ENCODE assay signal across 21 cellular contexts in genomic region chr5:155953335-155953734, GRCh38.
DNase-seq lines count a peak whose midpoint lies in the region; ATAC-seq and TF ChIP-seq lines count a peak whose summit lies in the region.
"Had no signal": no experiment of that assay in that cellular context is flagged by ENCODE, and none has a peak within 500 bp of the region (broad histone marks: within the 10 kb centered on the region; RNA-seq: fewer than 3 reads in every experiment).

No MANE protein-coding gene starts in this region.

- POLR2A ChIA-PET in WTC11 (lab: Charles Lee) (no interaction called here), MCF 10A (lab: Yijun Ruan, JAX) (no interaction called here)
- POLR2A ChIA-PET in CD4-positive, alpha-beta T cell (lab: Charles Lee), result no interaction called here

- H3K27me3 ChIP-seq in right atrium auricular region (no peaks in the 10 kb centered on the region), heart left ventricle (no peaks in the 10 kb centered on the region)
- H3K27me3 ChIP-seq in CD4-positive, alpha-beta T cell (ENCODE audit: control insufficient read depth, insufficient read depth, low read length), result no peaks in the 10 kb centered on the region
- H3K27me3 ChIP-seq: gastrocnemius medialis, tibial artery had no signal

- intact Hi-C loops in Right ventricle myocardium superior (cut with DNase I), result no loop called here
- intact Hi-C loops in heart left ventricle (cut with DNase I), result loop anchor here in 3 of 10 donors (5.0 to 10.0 kb wide), 3 partner anchors 371 to 864 kb away; partner anchors contain the start of gene SGCD (in 2 of the 3)
- intact Hi-C loops in CD4-positive, alpha-beta T cell (cut with DNase I, micrococcal nuclease), result no loop called here
- intact Hi-C loops in MCF 10A (cut with micrococcal nuclease), result no loop called here

- TF ChIP-seq POLR2A in heart left ventricle (IDR thresholded peaks at IDR 0.05), result no peak

- no TSS peak for BruUV-seq in MCF 10A (replicated peaks; lab: Mats Ljungman, UMichigan)

- no peak for DNase-seq in Right ventricle myocardium superior
- DNase-seq in right atrium auricular region (ENCODE audit: low spot score), result no peak
- DNase-seq in heart left ventricle, result peak in 2 of 5 donors; percentile 36 to 64
- no peak for DNase-seq in WTC11 (ENCODE audit: low spot score)
- no peak for DNase-seq in CD4-positive, alpha-beta T cell
- DNase-seq in MCF 10A (ENCODE audit: unreplicated experiment), result no peak
- DNase-seq: activated naive CD4-positive, alpha-beta T cell; anterior cingulate cortex; COR-L47; erythroblast; gastrocnemius medialis; mesenchymal stem cell; NCI-H774; posterior cingulate gyrus; SHP77 treated with DMSO at 0.1 percent for 48 hours; stimulated activated CD4-positive, alpha-beta T cell treated with anti-CD3 and anti-CD28 coated beads, Interleukin-2, amount 100 ng/mL, for 24 hours; stimulated activated naive CD4-positive, alpha-beta T cell; tibial artery had no signal

- 27 to 62% (median 42%) methylated on average over 1 of the region's 1 CpG for WGBS in heart left ventricle, 4 donors

- TF ChIP-seq CTCF in right atrium auricular region (IDR thresholded peaks at IDR 0.05), result no peak
- no peak for TF ChIP-seq CTCF in heart left ventricle (IDR thresholded peaks at IDR 0.05)
- no peak for TF ChIP-seq CTCF in WTC11 (IDR thresholded peaks at IDR 0.05)
- TF ChIP-seq CTCF in CD4-positive, alpha-beta T cell (IDR thresholded peaks at IDR 0.05), result no peak
- no peak for TF ChIP-seq CTCF in MCF 10A (IDR thresholded peaks at IDR 0.05; ENCODE audit: unreplicated experiment)

- H3K9me3 Mint-ChIP-seq in WTC11 (no peaks in the 10 kb centered on the region), MCF 10A (ENCODE audit: unreplicated experiment) (no peaks in the 10 kb centered on the region)
- no peaks in the 10 kb centered on the region for H3K9me3 Mint-ChIP-seq in CD4-positive, alpha-beta T cell
- H3K9me3 Mint-ChIP-seq: natural killer cell treated with Interleukin-12 subunit alpha and Interleukin-12 subunit beta and Interleukin-15 and Interleukin-18, amount 100 ng/mL, for 72 hours had no signal

- H3K4me1 Mint-ChIP-seq in WTC11 (peaks cover 30% of the 10 kb centered on the region), MCF 10A (ENCODE audit: insufficient read depth, unreplicated experiment) (no peaks in the 10 kb centered on the region)
- no peaks in the 10 kb centered on the region for H3K4me1 Mint-ChIP-seq in CD4-positive, alpha-beta T cell (ENCODE audit: low read depth)

- no peak overlapping the region for H3K4me3 ChIP-seq in right atrium auricular region
- H3K4me3 ChIP-seq in heart left ventricle, result no peak overlapping the region
- H3K4me3 ChIP-seq: gastrocnemius medialis, tibial artery had no signal

- H3K27ac ChIP-seq in right atrium auricular region (no peak overlapping the region), heart left ventricle (peak overlapping the region in 3 of 12 donors; percentile 1 to 24 (median 23))
- no peak overlapping the region for H3K27ac ChIP-seq in CD4-positive, alpha-beta T cell (ENCODE audit: low read depth, low read length)
- H3K27ac ChIP-seq: gastrocnemius medialis, tibial artery had no signal

- H3K4me3 Mint-ChIP-seq in WTC11, result no peak overlapping the region
- no peak overlapping the region for H3K4me3 Mint-ChIP-seq in CD4-positive, alpha-beta T cell
- H3K4me3 Mint-ChIP-seq in MCF 10A (ENCODE audit: unreplicated experiment), result no peak overlapping the region
- H3K4me3 Mint-ChIP-seq: natural killer cell treated with Interleukin-12 subunit alpha and Interleukin-12 subunit beta and Interleukin-15 and Interleukin-18, amount 100 ng/mL, for 72 hours had no signal

- no peaks in the 10 kb centered on the region for H3K9me3 ChIP-seq in right atrium auricular region
- no peaks in the 10 kb centered on the region for H3K9me3 ChIP-seq in heart left ventricle
- no peaks in the 10 kb centered on the region for H3K9me3 ChIP-seq in CD4-positive, alpha-beta T cell (ENCODE audit: control insufficient read depth, low read length)
- H3K9me3 ChIP-seq: gastrocnemius medialis, tibial artery had no signal

- no peaks in the 10 kb centered on the region for H3K36me3 Mint-ChIP-seq in WTC11
- no peaks in the 10 kb centered on the region for H3K36me3 Mint-ChIP-seq in CD4-positive, alpha-beta T cell (ENCODE audit: low read depth)
- no peaks in the 10 kb centered on the region for H3K36me3 Mint-ChIP-seq in MCF 10A (ENCODE audit: insufficient read depth, unreplicated experiment)
- H3K36me3 Mint-ChIP-seq: natural killer cell treated with Interleukin-12 subunit alpha and Interleukin-12 subunit beta and Interleukin-15 and Interleukin-18, amount 100 ng/mL, for 72 hours had no signal

- no peaks in the 10 kb centered on the region for H3K4me1 ChIP-seq in right atrium auricular region
- H3K4me1 ChIP-seq in heart left ventricle, result peaks cover 0 to 17% (median 7%) of the 10 kb centered on the region in 12 donors
- H3K4me1 ChIP-seq: gastrocnemius medialis had no signal

- ATAC-seq in Right ventricle myocardium superior (ENCODE audit: poor library complexity), result peak; percentile 82
- ATAC-seq in HG03432 (IDR thresholded peaks at IDR 0.05; ENCODE audit: unreplicated experiment), result peak; percentile 60
- ATAC-seq in heart left ventricle, result peak; percentile 74 to 89 (median 82)
- ATAC-seq in WTC11, result no peak
- ATAC-seq in CD4-positive, alpha-beta T cell (ENCODE audit: poor library complexity), result no peak
- ATAC-seq: gastrocnemius medialis; HepG2; natural killer cell treated with Interleukin-12 subunit alpha and Interleukin-12 subunit beta and Interleukin-15 and Interleukin-18, amount 100 ng/mL, for 72 hours had no signal

- H3K36me3 ChIP-seq in right atrium auricular region, result no peaks in the 10 kb centered on the region
- no peaks in the 10 kb centered on the region for H3K36me3 ChIP-seq in heart left ventricle
- H3K36me3 ChIP-seq: gastrocnemius medialis, tibial artery had no signal

- H3K27me3 Mint-ChIP-seq in WTC11 (ENCODE audit: low read depth) (no peaks in the 10 kb centered on the region), MCF 10A (ENCODE audit: insufficient read depth, unreplicated experiment) (no peaks in the 10 kb centered on the region)
- H3K27me3 Mint-ChIP-seq in CD4-positive, alpha-beta T cell, result peaks cover 20% of the 10 kb centered on the region

- H3K27ac Mint-ChIP-seq in WTC11 (no peak overlapping the region), MCF 10A (ENCODE audit: low read depth, unreplicated experiment) (no peak overlapping the region)
- H3K27ac Mint-ChIP-seq in CD4-positive, alpha-beta T cell, result no peak overlapping the region
- H3K27ac Mint-ChIP-seq: natural killer cell treated with Interleukin-12 subunit alpha and Interleukin-12 subunit beta and Interleukin-15 and Interleukin-18, amount 100 ng/mL, for 72 hours had no signal

- CTCF ChIA-PET in WTC11 (lab: Charles Lee), result interaction anchor here (0.9 to 1.2 kb wide), 2 partner anchors 10 to 253 kb away, joined by 3 to 5 read pairs; no protein-coding TSS in a partner anchor
- CTCF ChIA-PET in CD4-positive, alpha-beta T cell (lab: Charles Lee), result no interaction called here
- CTCF ChIA-PET in MCF 10A (lab: Yijun Ruan, JAX), result interaction anchor here (0.6 to 2.7 kb wide), 4 partner anchors 9 to 52 kb away, joined by 3 to 16 read pairs (median 4); no protein-coding TSS in a partner anchor

TF ChIP-seq in WTC11, 78 proteins besides CTCF, POLR2A, EP300 and RAD21:
- TF ChIP-seq ATF3 (CRISPR knock-in tag; conservative IDR thresholded peaks at IDR 0.05), result no peak
- no peak for TF ChIP-seq SOX15 (CRISPR knock-in tag; IDR thresholded peaks at IDR 0.05)
- no peak for TF ChIP-seq SMAD3 (CRISPR knock-in tag; IDR thresholded peaks at IDR 0.05; ENCODE audit: borderline replicate concordance)
- no peak for TF ChIP-seq PRDM15 (CRISPR knock-in tag; IDR thresholded peaks at IDR 0.05)
- TF ChIP-seq TCF7 (CRISPR knock-in tag; IDR thresholded peaks at IDR 0.05; ENCODE audit: low read depth), result no peak

Comparison
In these comparisons a context has a peak if more than half of its experiments do, and no peak if none do; other contexts are left out.
1. ATAC-seq: peak in Right ventricle myocardium superior (single experiment), HG03432 (single experiment) and heart left ventricle (4 of 4); none in WTC11 (single experiment) and CD4-positive, alpha-beta T cell (single experiment).